9 cellular contexts compared by ENCODE assay signal in genomic region chr4:109432203-109432602, GRCh38. TPM values are rescaled to one million over a fixed set of nuclear protein-coding genes. Genes with fewer than 3 reads are reported as not detected.
DNase-seq lines count a peak whose midpoint lies in the region; ATAC-seq and TF ChIP-seq lines count a peak whose summit lies in the region.
"Had no signal": no experiment of that assay in that cellular context is flagged by ENCODE, and none has a peak within 500 bp of the region (broad histone marks: within the 10 kb centered on the region; RNA-seq: fewer than 3 reads in every experiment).

No MANE protein-coding gene starts in this region.

- peaks cover 55% of the 10 kb centered on the region for H3K4me1 Mint-ChIP-seq in activated CD4-positive, alpha-beta T cell treated with anti-CD3 and anti-CD28 coated beads for 36 hours
- peaks cover 34% of the 10 kb centered on the region for H3K4me1 Mint-ChIP-seq in stimulated activated effector memory CD8-positive, alpha-beta T cell treated with anti-CD3 and anti-CD28 coated beads, Interleukin-12 subunit alpha, Interleukin-12 subunit beta, amount 100 ng/mL, for 72 hours

- H3K36me3 ChIP-seq in SJSA1, result peaks cover 8% of the 10 kb centered on the region

- DNase-seq in activated CD4-positive, alpha-beta T cell treated with anti-CD3 and anti-CD28 coated beads for 36 hours, result no peak
- no peak for DNase-seq in activated CD4-positive, alpha-beta T cell treated with anti-CD3 and anti-CD28 coated beads, Interleukin-2, amount 50 U/mL, for 48 hours
- DNase-seq in SJSA1 (ENCODE audit: low read depth in 1 of 2, low spot score in 2 of 2) (no peak), foreskin fibroblast (no peak), activated gamma-delta T cell treated with Interleukin-2 at 50 U/mL for 16 hours (no peak), CD1c-positive myeloid dendritic cell (ENCODE audit: extremely low spot score) (no peak), GOT3 (lab: John Stamatoyannopoulos, UW) (no peak)
- DNase-seq in stimulated activated effector memory CD8-positive, alpha-beta T cell treated with anti-CD3 and anti-CD28 coated beads, Interleukin-12 subunit alpha, Interleukin-12 subunit beta, amount 100 ng/mL, for 72 hours (ENCODE audit: low spot score in 2 of 2), result no peak
- DNase-seq: NCI-H510A treated with DMSO at 0.1 percent for 48 hours had no signal

- H3K9me3 ChIP-seq in SJSA1 (replicated peaks), result no peaks in the 10 kb centered on the region

- no peak for TF ChIP-seq CTCF in foreskin fibroblast (IDR thresholded peaks at IDR 0.05; ENCODE audit: low read depth, low read length)

- H3K27ac Mint-ChIP-seq in activated CD4-positive, alpha-beta T cell treated with anti-CD3 and anti-CD28 coated beads for 36 hours, result peak overlapping the region; percentile 93
- H3K27ac Mint-ChIP-seq in stimulated activated effector memory CD8-positive, alpha-beta T cell treated with anti-CD3 and anti-CD28 coated beads, Interleukin-12 subunit alpha, Interleukin-12 subunit beta, amount 100 ng/mL, for 72 hours, result peak overlapping the region; percentile 84

- intact Hi-C loops in activated CD4-positive, alpha-beta T cell treated with anti-CD3 and anti-CD28 coated beads for 36 hours (cut with DNase I, micrococcal nuclease), result loop anchor here (2.0 to 10.0 kb wide), 8 partner anchors 40 to 765 kb away; partner anchors contain the start of genes ELOVL6 (in 2 of the 2), CASP6 (in 1 of the 2) and GAR1 (in 1 of the 2)

- no peak overlapping the region for H3K27ac ChIP-seq in SJSA1

- no peaks in the 10 kb centered on the region for H3K9me3 Mint-ChIP-seq in activated CD4-positive, alpha-beta T cell treated with anti-CD3 and anti-CD28 coated beads for 36 hours (ENCODE audit: low read depth)
- H3K9me3 Mint-ChIP-seq in stimulated activated effector memory CD8-positive, alpha-beta T cell treated with anti-CD3 and anti-CD28 coated beads, Interleukin-12 subunit alpha, Interleukin-12 subunit beta, amount 100 ng/mL, for 72 hours, result no peaks in the 10 kb centered on the region

- H3K4me3 ChIP-seq in SJSA1, result peak overlapping the region; percentile 95; the same call in 1 of the 2 replicates
- H3K4me3 ChIP-seq in foreskin fibroblast (ENCODE audit: low read depth in 1 of 2, low read length in 2 of 2), result peak overlapping the region; percentile 72 to 83

- H3K36me3 Mint-ChIP-seq in activated CD4-positive, alpha-beta T cell treated with anti-CD3 and anti-CD28 coated beads for 36 hours (ENCODE audit: low read depth), result peaks cover 15% of the 10 kb centered on the region
- H3K36me3 Mint-ChIP-seq in stimulated activated effector memory CD8-positive, alpha-beta T cell treated with anti-CD3 and anti-CD28 coated beads, Interleukin-12 subunit alpha, Interleukin-12 subunit beta, amount 100 ng/mL, for 72 hours, result no peaks in the 10 kb centered on the region

- CTCF ChIA-PET in activated CD4-positive, alpha-beta T cell treated with anti-CD3 and anti-CD28 coated beads for 36 hours (lab: Charles Lee), result interaction anchor here (0.6 to 2.7 kb wide), 15 partner anchors 9 to 562 kb away, joined by 3 to 9 read pairs (median 4); partner anchors contain the start of genes CASP6, PLA2G12A and RRH

- ATAC-seq in activated CD4-positive, alpha-beta T cell treated with anti-CD3 and anti-CD28 coated beads for 36 hours, result no peak
- no peak for ATAC-seq in stimulated activated effector memory CD8-positive, alpha-beta T cell treated with anti-CD3 and anti-CD28 coated beads, Interleukin-12 subunit alpha, Interleukin-12 subunit beta, amount 100 ng/mL, for 72 hours

- peak overlapping the region; percentile 83 for H3K4me3 Mint-ChIP-seq in activated CD4-positive, alpha-beta T cell treated with anti-CD3 and anti-CD28 coated beads for 36 hours
- H3K4me3 Mint-ChIP-seq in stimulated activated effector memory CD8-positive, alpha-beta T cell treated with anti-CD3 and anti-CD28 coated beads, Interleukin-12 subunit alpha, Interleukin-12 subunit beta, amount 100 ng/mL, for 72 hours, result peak overlapping the region; percentile 69

- POLR2A ChIA-PET in activated CD4-positive, alpha-beta T cell treated with anti-CD3 and anti-CD28 coated beads for 36 hours (lab: Charles Lee), result no interaction called here

- H3K4me1 ChIP-seq in SJSA1 (replicated peaks), result peaks cover 13% of the 10 kb centered on the region

- H3K27me3 Mint-ChIP-seq in activated CD4-positive, alpha-beta T cell treated with anti-CD3 and anti-CD28 coated beads for 36 hours, result no peaks in the 10 kb centered on the region

- H3K27me3 ChIP-seq in SJSA1 (replicated peaks), result no peaks in the 10 kb centered on the region

RNA-seq across cellular contexts. Expression of gene SEC24B, which starts 1.4 kb away (rescaled TPM):
- total RNA-seq in activated CD4-positive, alpha-beta T cell treated with anti-CD3 and anti-CD28 coated beads for 36 hours, result 10 to 100 TPM; 24.6 to 35.9 TPM
- total RNA-seq in SJSA1 (2014; rRNA removed; shearing (Covaris generic)), result 17.1 and 20.0 TPM in 2 replicates
